9 cellular contexts compared by ENCODE assay signal in genomic region chr14:49961270-49962222, GRCh38.
DNase-seq lines count a peak whose midpoint lies in the region; ATAC-seq, FAIRE-seq and TF ChIP-seq lines count a peak whose summit lies in the region.
"Had no signal": no experiment of that assay in that cellular context is flagged by ENCODE, and none has a peak within 500 bp of the region (broad histone marks: within the 10 kb centered on the region; RNA-seq: fewer than 3 reads in every experiment).

No MANE protein-coding gene starts in this region.

- no peak overlapping the region for H2BK15ac ChIP-seq in mesendoderm (replicated peaks; ENCODE audit: low read depth)

- no peak overlapping the region for H4K5ac ChIP-seq in mesendoderm (ENCODE audit: low read length)

- H2AFZ ChIP-seq in astrocyte (ENCODE audit: low read depth, low read length): no peak overlapping the region

- H3K9ac ChIP-seq in astrocyte (ENCODE audit: low read length) (no peak overlapping the region), mesendoderm (ENCODE audit: low read length) (no peak overlapping the region)

- H4K8ac ChIP-seq in mesendoderm (ENCODE audit: low read depth, low read length): no peak overlapping the region

- no peak overlapping the region for H3K23ac ChIP-seq in mesendoderm (ENCODE audit: low read length)

- H3K79me2 ChIP-seq in astrocyte (ENCODE audit: insufficient read depth, low read length) (no peaks in the 10 kb centered on the region), mesendoderm (ENCODE audit: control insufficient read depth, insufficient read depth, low read length) (no peaks in the 10 kb centered on the region)

- no peak overlapping the region for H3K18ac ChIP-seq in mesendoderm (ENCODE audit: low read length)

- H3K4me1 ChIP-seq in astrocyte (ENCODE audit: insufficient read depth, low read length): peaks cover 7% of the 10 kb centered on the region
- H3K4me1 ChIP-seq in mesendoderm (ENCODE audit: control insufficient read depth, low read depth, low read length): no peaks in the 10 kb centered on the region
- H3K4me1 ChIP-seq: BE2C had no signal

- no peaks in the 10 kb centered on the region for H3K79me1 ChIP-seq in mesendoderm (ENCODE audit: low read length)

- H2BK120ac ChIP-seq in mesendoderm (ENCODE audit: low read depth, low read length): no peak overlapping the region

- no peaks in the 10 kb centered on the region for H3K27me3 Mint-ChIP-seq in activated CD4-positive, alpha-beta T cell treated with anti-CD3 and anti-CD28 coated beads, Interleukin-2, amount 10 ng/mL, durations not matched to agents 24 days and 14 days
- H3K27me3 Mint-ChIP-seq in astrocyte (ENCODE audit: low read depth, unreplicated experiment) (no peaks in the 10 kb centered on the region), osteocyte (ENCODE audit: unreplicated experiment) (no peaks in the 10 kb centered on the region)
- H3K27me3 Mint-ChIP-seq in stimulated activated memory B cell treated with anti-CD40 and anti-IgM and Interleukin-4, amounts not matched to agents 10 μg/mL and 1 μg/mL and 100 μg/mL, for 72 hours: no peaks in the 10 kb centered on the region

- H3K27me3 ChIP-seq in astrocyte (ENCODE audit: insufficient read depth, low read length): no peaks in the 10 kb centered on the region
- H3K27me3 ChIP-seq in mesendoderm (ENCODE audit: insufficient read depth, low read length, poor library complexity): no peaks in the 10 kb centered on the region
- H3K27me3 ChIP-seq: BE2C had no signal

- H3K4me3 ChIP-seq in astrocyte (ENCODE audit: insufficient read depth, low read depth, low read length): no peak overlapping the region
- H3K4me3 ChIP-seq in mesendoderm (ENCODE audit: low read length): no peak overlapping the region

- no peak overlapping the region for H3K27ac ChIP-seq in astrocyte (ENCODE audit: low read depth, low read length)
- no peak overlapping the region for H3K27ac ChIP-seq in mesendoderm (ENCODE audit: low read depth, low read length)

- no peak for TF ChIP-seq CTCF in astrocyte (IDR thresholded peaks at IDR 0.05; ENCODE audit: insufficient read depth, low read depth, low read length)
- TF ChIP-seq CTCF in osteocyte (IDR thresholded peaks at IDR 0.05): no peak

- H4K20me1 ChIP-seq in astrocyte (ENCODE audit: insufficient read depth, low read length): no peaks in the 10 kb centered on the region

- no peak overlapping the region for H2BK5ac ChIP-seq in mesendoderm (ENCODE audit: low read length)

- H3K9me3 ChIP-seq in astrocyte (ENCODE audit: insufficient read depth, low read depth, low read length): no peaks in the 10 kb centered on the region
- H3K9me3 ChIP-seq: BE2C had no signal

- no peak for FAIRE-seq in astrocyte (lab: Jason Lieb, UNC)

- intact Hi-C loops in activated CD4-positive, alpha-beta T cell treated with anti-CD3 and anti-CD28 coated beads, Interleukin-2, amount 10 ng/mL, durations not matched to agents 24 days and 14 days (cut with micrococcal nuclease): loop anchor here (1.0 to 5.0 kb wide), 7 partner anchors 10 to 77 kb away; no protein-coding TSS in a partner anchor

- no peak overlapping the region for H2AK5ac ChIP-seq in mesendoderm (ENCODE audit: low read length)

- H3K4ac ChIP-seq in mesendoderm (ENCODE audit: low read depth, low read length): no peak overlapping the region

- peaks cover 3% of the 10 kb centered on the region for H3K9me3 Mint-ChIP-seq in activated CD4-positive, alpha-beta T cell treated with anti-CD3 and anti-CD28 coated beads, Interleukin-2, amount 10 ng/mL, durations not matched to agents 24 days and 14 days
- H3K9me3 Mint-ChIP-seq in astrocyte (ENCODE audit: unreplicated experiment) (no peaks in the 10 kb centered on the region), osteocyte (ENCODE audit: unreplicated experiment) (no peaks in the 10 kb centered on the region)
- H3K9me3 Mint-ChIP-seq in stimulated activated memory B cell treated with anti-CD40 and anti-IgM and Interleukin-4, amounts not matched to agents 10 μg/mL and 1 μg/mL and 100 μg/mL, for 72 hours: no peaks in the 10 kb centered on the region

- no CpG with 5 or more reads among the region's 13 CpGs for WGBS in mesendoderm (ENCODE audit: extremely low coverage, insufficient coverage, low lambda C conversion rate)

- peak overlapping the region; percentile 22 for H3K4me3 Mint-ChIP-seq in activated CD4-positive, alpha-beta T cell treated with anti-CD3 and anti-CD28 coated beads, Interleukin-2, amount 10 ng/mL, durations not matched to agents 24 days and 14 days
- H3K4me3 Mint-ChIP-seq in astrocyte (ENCODE audit: unreplicated experiment) (no peak overlapping the region), osteocyte (ENCODE audit: unreplicated experiment) (no peak overlapping the region)
- peak overlapping the region; percentile 29 for H3K4me3 Mint-ChIP-seq in stimulated activated memory B cell treated with anti-CD40 and anti-IgM and Interleukin-4, amounts not matched to agents 10 μg/mL and 1 μg/mL and 100 μg/mL, for 72 hours

- ATAC-seq in HG02884 (IDR thresholded peaks at IDR 0.05; ENCODE audit: unreplicated experiment): peak; percentile 48
- peak; percentile 74 for ATAC-seq in stimulated activated memory B cell treated with anti-CD40 and anti-IgM and Interleukin-4, amounts not matched to agents 10 μg/mL and 1 μg/mL and 100 μg/mL, for 72 hours

- peaks cover 45% of the 10 kb centered on the region for H3K4me1 Mint-ChIP-seq in activated CD4-positive, alpha-beta T cell treated with anti-CD3 and anti-CD28 coated beads, Interleukin-2, amount 10 ng/mL, durations not matched to agents 24 days and 14 days
- H3K4me1 Mint-ChIP-seq in astrocyte (ENCODE audit: low read depth, unreplicated experiment) (peaks cover 26% of the 10 kb centered on the region), osteocyte (ENCODE audit: unreplicated experiment) (peaks cover 22% of the 10 kb centered on the region)
- peaks cover 75% of the 10 kb centered on the region for H3K4me1 Mint-ChIP-seq in stimulated activated memory B cell treated with anti-CD40 and anti-IgM and Interleukin-4, amounts not matched to agents 10 μg/mL and 1 μg/mL and 100 μg/mL, for 72 hours

- H3K4me2 ChIP-seq in astrocyte (ENCODE audit: low read length) (no peak overlapping the region), mesendoderm (ENCODE audit: low read length) (no peak overlapping the region)

- peaks cover 4% of the 10 kb centered on the region for H3K36me3 Mint-ChIP-seq in activated CD4-positive, alpha-beta T cell treated with anti-CD3 and anti-CD28 coated beads, Interleukin-2, amount 10 ng/mL, durations not matched to agents 24 days and 14 days (ENCODE audit: low read depth)
- no peaks in the 10 kb centered on the region for H3K36me3 Mint-ChIP-seq in astrocyte (ENCODE audit: low read depth, unreplicated experiment)
- H3K36me3 Mint-ChIP-seq in stimulated activated memory B cell treated with anti-CD40 and anti-IgM and Interleukin-4, amounts not matched to agents 10 μg/mL and 1 μg/mL and 100 μg/mL, for 72 hours: no peaks in the 10 kb centered on the region
- no peaks in the 10 kb centered on the region for H3K36me3 Mint-ChIP-seq in osteocyte (ENCODE audit: unreplicated experiment)

- peak overlapping the region; percentile 83 for H3K27ac Mint-ChIP-seq in activated CD4-positive, alpha-beta T cell treated with anti-CD3 and anti-CD28 coated beads, Interleukin-2, amount 10 ng/mL, durations not matched to agents 24 days and 14 days
- H3K27ac Mint-ChIP-seq in astrocyte (ENCODE audit: unreplicated experiment) (no peak overlapping the region), osteocyte (ENCODE audit: unreplicated experiment) (no peak overlapping the region)
- peak overlapping the region; percentile 98 for H3K27ac Mint-ChIP-seq in stimulated activated memory B cell treated with anti-CD40 and anti-IgM and Interleukin-4, amounts not matched to agents 10 μg/mL and 1 μg/mL and 100 μg/mL, for 72 hours

- DNase-seq in activated CD4-positive, alpha-beta T cell treated with anti-CD3 and anti-CD28 coated beads, Interleukin-2, amount 10 ng/mL, durations not matched to agents 24 days and 14 days: no peak
- no peak for DNase-seq in activated CD4-positive, alpha-beta T cell treated with anti-CD3 and anti-CD28 coated beads for 48 hours
- DNase-seq in astrocyte (ENCODE audit: low read depth): peak; percentile 41
- no peak for DNase-seq in osteocyte (ENCODE audit: extremely low spot score, unreplicated experiment)
- no peak for DNase-seq in mesendoderm
- no peak for DNase-seq in cerebellar nuclear complex (lab: John Stamatoyannopoulos, UW)
- DNase-seq: BE2C had no signal

- H3K36me3 ChIP-seq in astrocyte (ENCODE audit: insufficient read depth, low read length) (no peaks in the 10 kb centered on the region), mesendoderm (ENCODE audit: control insufficient read depth, insufficient read depth, low read length) (no peaks in the 10 kb centered on the region)
- H3K36me3 ChIP-seq: BE2C had no signal

- H3K56ac ChIP-seq in mesendoderm (ENCODE audit: low read length): no peak overlapping the region

Comparison
In these comparisons a context has a peak if more than half of its experiments do, and no peak if none do; other contexts are left out.
1. H3K27ac Mint-ChIP-seq: peak in activated CD4-positive, alpha-beta T cell treated with anti-CD3 and anti-CD28 coated beads, Interleukin-2, amount 10 ng/mL, durations not matched to agents 24 days and 14 days (single experiment) and stimulated activated memory B cell treated with anti-CD40 and anti-IgM and Interleukin-4, amounts not matched to agents 10 μg/mL and 1 μg/mL and 100 μg/mL, for 72 hours (single experiment); none in astrocyte (single experiment) and osteocyte (single experiment).
2. H3K4me3 Mint-ChIP-seq: peak in activated CD4-positive, alpha-beta T cell treated with anti-CD3 and anti-CD28 coated beads, Interleukin-2, amount 10 ng/mL, durations not matched to agents 24 days and 14 days (single experiment) and stimulated activated memory B cell treated with anti-CD40 and anti-IgM and Interleukin-4, amounts not matched to agents 10 μg/mL and 1 μg/mL and 100 μg/mL, for 72 hours (single experiment); none in astrocyte (single experiment) and osteocyte (single experiment).